ENCODE assay signal across 8 cellular contexts in genomic region chr19:9621156-9622037, GRCh38. TPM values are rescaled to one million over a fixed set of nuclear protein-coding genes. Genes with fewer than 3 reads are reported as not detected.
DNase-seq lines count a peak whose midpoint lies in the region; ATAC-seq and TF ChIP-seq lines count a peak whose summit lies in the region.

Gene ZNF561 (minus strand): TSS chr19:9621232. CDS start chr19:9619456, 1,776 bp downstream.

- no peak for TF ChIP-seq POLR2A in esophagus muscularis mucosa (IDR thresholded peaks at IDR 0.05; ENCODE audit: low read depth)

- TF ChIP-seq CTCF in Panc1 (IDR thresholded peaks at IDR 0.05) (no peak), esophagus muscularis mucosa (IDR thresholded peaks at IDR 0.05) (peak in 1 of 3 experiments; percentile 24)

- WGBS in esophagus muscularis mucosa: under 1% methylated on average over 33 of the region's 33 CpGs

- DNase-seq in COR-L47 (lab: John Stamatoyannopoulos, UW): peak; percentile 85
- DNase-seq in KBM-7: peak; percentile 92
- no peak for DNase-seq in Panc1 (ENCODE audit: low read depth, low spot score)
- DNase-seq in activated T-cell treated with anti-CD3 and anti-CD28 coated beads, Interleukin-2, amount 50 U/mL, for 4 hours: peak; percentile 85
- peak; percentile 95 for DNase-seq in esophagus muscularis mucosa (ENCODE audit: extremely low spot score)
- peak; percentile 76 for DNase-seq in stimulated activated CD8-positive, alpha-beta memory T cell treated with anti-CD3 and anti-CD28 coated beads, Interleukin-7, amount 100 ng/mL, for 24 hours (ENCODE audit: low read depth)

- intact Hi-C loops in Panc1 (cut with micrococcal nuclease; ENCODE audit: unreplicated experiment): no loop called here
- intact Hi-C loops in esophagus muscularis mucosa (cut with DNase I): loop anchor here (2.0 to 10.0 kb wide), 4 partner anchors 51 to 477 kb away; partner anchors contain the start of genes ZNF317 and ZNF846

- BruUV-seq in Panc1 (replicated peaks; lab: Mats Ljungman, UMichigan): TSS peak; percentile 98

- in situ Hi-C loops in KBM-7 (cut with MboI; ENCODE audit: low pct_unique_long_range_greater_than_20kb, low sequenced_read_pairs) (no loop called here), Panc1 (cut with HindIII; ENCODE audit: low pct_unique_long_range_greater_than_20kb, low sequenced_read_pairs) (no loop called here)

- POLR2A ChIA-PET in Panc1 (lab: Charles Lee): no interaction called here

- no peaks in the 10 kb centered on the region for H3K9me3 Mint-ChIP-seq in activated T-cell treated with anti-CD3 and anti-CD28 coated beads, Interleukin-2, amount 50 U/mL, for 4 hours

- H3K9me3 ChIP-seq in Panc1 (ENCODE audit: control insufficient read depth, insufficient read depth, low read depth, low read length): no peaks in the 10 kb centered on the region
- H3K9me3 ChIP-seq in esophagus muscularis mucosa: no peaks in the 10 kb centered on the region
- H3K9me3 ChIP-seq in muscle layer of duodenum (ENCODE audit: control insufficient read depth in 1 of 2, low read length in 2 of 2): no peaks in the 10 kb centered on the region

- H3K4me1 ChIP-seq in Panc1 (ENCODE audit: control insufficient read depth, insufficient read depth, low read length): no peaks in the 10 kb centered on the region
- H3K4me1 ChIP-seq in esophagus muscularis mucosa: peaks cover 22 to 66% (median 58%) of the 10 kb centered on the region in 4 donors
- H3K4me1 ChIP-seq in muscle layer of duodenum (ENCODE audit: control insufficient read depth in 1 of 2, insufficient read depth in 2 of 2, low read length in 2 of 2): peaks cover 0 to 24% of the 10 kb centered on the region in 2 donors

- peak within 1 kb of the TSS; percentile 87 to 88 for H3K4me3 ChIP-seq in Panc1 (ENCODE audit: low read depth in 2 of 2, low read length in 2 of 2)
- H3K4me3 ChIP-seq in esophagus muscularis mucosa: peak within 1 kb of the TSS; percentile 60 to 97 (median 88)
- H3K4me3 ChIP-seq in muscle layer of duodenum (ENCODE audit: low read depth in 1 of 2, low read length in 2 of 2): peak within 1 kb of the TSS; percentile 68 to 84

- no peak for TF ChIP-seq EP300 in esophagus muscularis mucosa (IDR thresholded peaks at IDR 0.05)

- H3K27me3 ChIP-seq in Panc1 (ENCODE audit: control insufficient read depth, insufficient read depth, low read length): no peaks in the 10 kb centered on the region
- peaks cover 0 to 4% (median 0%) of the 10 kb centered on the region in 4 donors for H3K27me3 ChIP-seq in esophagus muscularis mucosa
- no peaks in the 10 kb centered on the region for H3K27me3 ChIP-seq in muscle layer of duodenum (ENCODE audit: low read depth, low read length)

- peak within 1 kb of the TSS; percentile 99 for H3K4me3 Mint-ChIP-seq in activated T-cell treated with anti-CD3 and anti-CD28 coated beads, Interleukin-2, amount 50 U/mL, for 4 hours

- ATAC-seq in GM21526 (IDR thresholded peaks at IDR 0.05; ENCODE audit: low FRiP score, unreplicated experiment): peak; percentile 72
- ATAC-seq in Panc1: peak; percentile 95
- peak; percentile 94 to 95 for ATAC-seq in activated T-cell treated with anti-CD3 and anti-CD28 coated beads, Interleukin-2, amount 50 U/mL, for 4 hours

- peaks cover 6% of the 10 kb centered on the region; the same call in 1 of the 2 replicates for H3K36me3 ChIP-seq in Panc1 (ENCODE audit: control insufficient read depth, insufficient read depth, low read length)
- peaks cover 29 to 32% (median 31%) of the 10 kb centered on the region in 4 donors for H3K36me3 ChIP-seq in esophagus muscularis mucosa
- peaks cover 13 to 30% of the 10 kb centered on the region in 2 donors for H3K36me3 ChIP-seq in muscle layer of duodenum (ENCODE audit: control insufficient read depth in 1 of 2, insufficient read depth in 2 of 2, low read length in 2 of 2)

- H3K4me1 Mint-ChIP-seq in activated T-cell treated with anti-CD3 and anti-CD28 coated beads, Interleukin-2, amount 50 U/mL, for 4 hours (ENCODE audit: low read depth): peaks cover 21% of the 10 kb centered on the region

- peaks cover 3% of the 10 kb centered on the region for H3K27me3 Mint-ChIP-seq in activated T-cell treated with anti-CD3 and anti-CD28 coated beads, Interleukin-2, amount 50 U/mL, for 4 hours (ENCODE audit: low read depth)

- peaks cover 19% of the 10 kb centered on the region for H3K36me3 Mint-ChIP-seq in activated T-cell treated with anti-CD3 and anti-CD28 coated beads, Interleukin-2, amount 50 U/mL, for 4 hours (ENCODE audit: insufficient read depth)

- CTCF ChIA-PET in Panc1 (lab: Charles Lee): no interaction called here

- peak within 1 kb of the TSS; percentile 97 for H3K27ac ChIP-seq in Panc1 (ENCODE audit: low read length)
- H3K27ac ChIP-seq in esophagus muscularis mucosa (replicated peaks in 1 of 4): peak within 1 kb of the TSS; percentile 87 to 94 (median 94)
- H3K27ac ChIP-seq in muscle layer of duodenum (ENCODE audit: low read length): peak within 1 kb of the TSS; percentile 95

RNA-seq across cellular contexts. Expression of gene ZNF561, which starts in this region (rescaled TPM):
- total RNA-seq in Panc1 (2021; ENCODE audit: unreplicated experiment): 15.9 TPM
- polyA plus RNA-seq in Panc1 (2012; ENCODE audit: insufficient read length): 9.9 TPM
- total RNA-seq in activated T-cell treated with anti-CD3 and anti-CD28 coated beads, Interleukin-2, amount 50 U/mL, for 4 hours: 10 to 100 TPM; 19.1 to 32.1 (median 22.9) TPM
- 10 to 100 TPM; 26.8 to 40.3 (median 35.8) TPM for total RNA-seq in esophagus muscularis mucosa
